ENCODE assay signal across 2 cellular contexts in genomic region chr10:97580421-97581367, GRCh38.
TF ChIP-seq lines count a peak whose summit lies in the region.

No MANE protein-coding gene starts in this region.

TF ChIP-seq in HEK293, 187 proteins besides CTCF, POLR2A, EP300 and RAD21:
- peak; percentile 75; the same call in 1 of the 2 replicates for TF ChIP-seq SCRT2 (tag by site-specific recombination; IDR thresholded peaks at IDR 0.05)
- no peak for TF ChIP-seq REST (tag by site-specific recombination; IDR thresholded peaks at IDR 0.05)
- TF ChIP-seq ZNF169 (tag by site-specific recombination; IDR thresholded peaks at IDR 0.05), result no peak
- TF ChIP-seq ZNF280C (tag by site-specific recombination; IDR thresholded peaks at IDR 0.05), result no peak
- TF ChIP-seq ZNF132 (tag by site-specific recombination; IDR thresholded peaks at IDR 0.05; ENCODE audit: borderline replicate concordance), result no peak
- TF ChIP-seq ZNF777 (tag by site-specific recombination; IDR thresholded peaks at IDR 0.05; ENCODE audit: borderline replicate concordance), result no peak
- peak; percentile 56 for TF ChIP-seq ZIC2 (tag by site-specific recombination; IDR thresholded peaks at IDR 0.05)

TF ChIP-seq in H1, 55 proteins besides CTCF, POLR2A, EP300 and RAD21:
- TF ChIP-seq RBBP5 (IDR thresholded peaks at IDR 0.05; ENCODE audit: borderline replicate concordance, low read depth, low read length), result no peak
- no peak for TF ChIP-seq MAX (IDR thresholded peaks at IDR 0.05)
- TF ChIP-seq PHF8 (conservative IDR thresholded peaks at IDR 0.05; ENCODE audit: low read depth, low read length), result no peak
- no peak for TF ChIP-seq SP4 (IDR thresholded peaks at IDR 0.05; ENCODE audit: low read length)
- TF ChIP-seq GTF2F1 (IDR thresholded peaks at IDR 0.05; ENCODE audit: borderline replicate concordance, low read depth, low read length), result no peak
- TF ChIP-seq JUND (IDR thresholded peaks at IDR 0.05; ENCODE audit: low read length), result no peak
- no peak for TF ChIP-seq EGR1 (IDR thresholded peaks at IDR 0.05; ENCODE audit: borderline replicate concordance, low read depth, low read length)
